Comparison of ENCODE assay signal across 9 cellular contexts in genomic region chr4:149997881-149998421, GRCh38.
DNase-seq lines count a peak whose midpoint lies in the region; ATAC-seq and TF ChIP-seq lines count a peak whose summit lies in the region.
"Had no signal": no experiment of that assay in that cellular context is flagged by ENCODE, and none has a peak within 500 bp of the region (broad histone marks: within the 10 kb centered on the region; RNA-seq: fewer than 3 reads in every experiment).

No MANE protein-coding gene starts in this region.

- no peak overlapping the region for H3K27ac Mint-ChIP-seq in activated T-helper 1 cell treated with anti-CD3 and anti-CD28 coated beads, Interleukin-12 subunit alpha, Interleukin-12 subunit beta, Interleukin-2, Interleukin-4 antibody, amounts not matched to agents 30 ng/mL and 10 ng/mL and 1 ng/mL, durations not matched to agents 14 hours and 24 hours and 36 hours

- WGBS in right lobe of liver (ENCODE audit: insufficient coverage, low coverage, low lambda C conversion rate, missing lambda C conversion rate): 38% methylated on average over 3 of the region's 4 CpGs

- CTCF ChIA-PET in HEK293 (lab: Yijun Ruan, JAX): interaction anchor here (1.1 to 1.8 kb wide), 5 partner anchors 10 to 245 kb away, joined by 4 to 20 read pairs (median 4); no protein-coding TSS in a partner anchor

- H3K9me3 ChIP-seq in HEK293 (ENCODE audit: control insufficient read depth, insufficient read depth, low read depth, low read length) (no peaks in the 10 kb centered on the region), right lobe of liver (no peaks in the 10 kb centered on the region)
- H3K9me3 ChIP-seq: heart right ventricle had no signal

- H3K4me3 ChIP-seq in HEK293 (ENCODE audit: low read depth, low read length) (no peak overlapping the region), right lobe of liver (no peak overlapping the region)
- H3K4me3 ChIP-seq: heart right ventricle had no signal

- DNase-seq in ELF-1 (ENCODE audit: low read depth, low spot score) (peak; percentile 13), RPMI7951 (ENCODE audit: low read depth) (peak; percentile 60), right lobe of liver (no peak), 8988T (no peak)
- DNase-seq in activated T-helper 1 cell treated with anti-CD3 and anti-CD28 coated beads, Interleukin-12 subunit alpha, Interleukin-12 subunit beta, Interleukin-2, Interleukin-4 antibody, amounts not matched to agents 30 ng/mL and 10 ng/mL and 1 ng/mL, durations not matched to agents 14 hours and 24 hours and 36 hours (ENCODE audit: low spot score): no peak
- DNase-seq: heart right ventricle had no signal

- no peak for TF ChIP-seq CTCF in HEK293 (tag by site-specific recombination; IDR thresholded peaks at IDR 0.05)
- no peak for TF ChIP-seq CTCF in right lobe of liver (IDR thresholded peaks at IDR 0.05)

- POLR2A ChIA-PET in HEK293 (lab: Yijun Ruan, JAX): no interaction called here

- TF ChIP-seq POLR2A in right lobe of liver (IDR thresholded peaks at IDR 0.05): no peak

- H3K9me3 Mint-ChIP-seq in activated T-helper 1 cell treated with anti-CD3 and anti-CD28 coated beads, Interleukin-12 subunit alpha, Interleukin-12 subunit beta, Interleukin-2, Interleukin-4 antibody, amounts not matched to agents 30 ng/mL and 10 ng/mL and 1 ng/mL, durations not matched to agents 14 hours and 24 hours and 36 hours: no peaks in the 10 kb centered on the region

- peaks cover 2% of the 10 kb centered on the region for H3K27me3 Mint-ChIP-seq in activated T-helper 1 cell treated with anti-CD3 and anti-CD28 coated beads, Interleukin-12 subunit alpha, Interleukin-12 subunit beta, Interleukin-2, Interleukin-4 antibody, amounts not matched to agents 30 ng/mL and 10 ng/mL and 1 ng/mL, durations not matched to agents 14 hours and 24 hours and 36 hours (ENCODE audit: insufficient read depth)

- H3K4me1 Mint-ChIP-seq in activated T-helper 1 cell treated with anti-CD3 and anti-CD28 coated beads, Interleukin-12 subunit alpha, Interleukin-12 subunit beta, Interleukin-2, Interleukin-4 antibody, amounts not matched to agents 30 ng/mL and 10 ng/mL and 1 ng/mL, durations not matched to agents 14 hours and 24 hours and 36 hours (ENCODE audit: low read depth): peaks cover 6% of the 10 kb centered on the region

- intact Hi-C loops in right lobe of liver (cut with DNase I): loop anchor here in 1 of 2 donors (10.0 kb wide), 1 partner anchor 247 kb away; no protein-coding TSS in a partner anchor
- intact Hi-C loops in activated T-helper 1 cell treated with anti-CD3 and anti-CD28 coated beads, Interleukin-12 subunit alpha, Interleukin-12 subunit beta, Interleukin-2, Interleukin-4 antibody, amounts not matched to agents 30 ng/mL and 10 ng/mL and 1 ng/mL, durations not matched to agents 14 hours and 24 hours and 36 hours (cut with micrococcal nuclease): loop anchor here (5.0 kb wide), 2 partner anchors 244 to 869 kb away; no protein-coding TSS in a partner anchor

- H3K36me3 Mint-ChIP-seq in activated T-helper 1 cell treated with anti-CD3 and anti-CD28 coated beads, Interleukin-12 subunit alpha, Interleukin-12 subunit beta, Interleukin-2, Interleukin-4 antibody, amounts not matched to agents 30 ng/mL and 10 ng/mL and 1 ng/mL, durations not matched to agents 14 hours and 24 hours and 36 hours (ENCODE audit: low read depth): no peaks in the 10 kb centered on the region

- H3K36me3 ChIP-seq in HEK293 (ENCODE audit: control insufficient read depth in 2 of 2, insufficient read depth in 1 of 2, low read length in 2 of 2) (no peaks in the 10 kb centered on the region), right lobe of liver (no peaks in the 10 kb centered on the region)
- H3K36me3 ChIP-seq: heart right ventricle had no signal

- ATAC-seq in right lobe of liver (peak; percentile 45 to 91 (median 66)), GM21825 (IDR thresholded peaks at IDR 0.05; ENCODE audit: unreplicated experiment) (no peak), GM18873 (IDR thresholded peaks at IDR 0.05; ENCODE audit: low FRiP score, unreplicated experiment) (no peak)

- no peak overlapping the region for H3K4me3 Mint-ChIP-seq in activated T-helper 1 cell treated with anti-CD3 and anti-CD28 coated beads, Interleukin-12 subunit alpha, Interleukin-12 subunit beta, Interleukin-2, Interleukin-4 antibody, amounts not matched to agents 30 ng/mL and 10 ng/mL and 1 ng/mL, durations not matched to agents 14 hours and 24 hours and 36 hours

- H3K4me1 ChIP-seq in HEK293 (ENCODE audit: control insufficient read depth, insufficient read depth, low read length) (no peaks in the 10 kb centered on the region), right lobe of liver (peaks cover 0 to 8% (median 0%) of the 10 kb centered on the region in 4 donors)

- H3K27me3 ChIP-seq in right lobe of liver: no peaks in the 10 kb centered on the region
- H3K27me3 ChIP-seq: heart right ventricle had no signal

- H3K27ac ChIP-seq in HEK293 (ENCODE audit: extremely low read depth, low read depth, low read length): no peak overlapping the region
- no peak overlapping the region for H3K27ac ChIP-seq in right lobe of liver
- H3K27ac ChIP-seq: heart right ventricle had no signal

TF ChIP-seq in HEK293, 187 proteins besides CTCF, POLR2A, EP300 and RAD21:
- TF ChIP-seq FEZF1 (tag by site-specific recombination; IDR thresholded peaks at IDR 0.05) (peak; percentile 66), YY2 (tag by site-specific recombination; IDR thresholded peaks at IDR 0.05) (peak; percentile 17; the same call in 1 of the 2 replicates), ZNF571 (tag by site-specific recombination; IDR thresholded peaks at IDR 0.05) (no peak), ZNF654 (tag by site-specific recombination; IDR thresholded peaks at IDR 0.05; ENCODE audit: low read depth) (no peak)

Comparison
In these comparisons a context has a peak if more than half of its experiments do, and no peak if none do; other contexts are left out.
1. DNase-seq: peak in ELF-1 (single experiment) and RPMI7951 (single experiment); none in right lobe of liver (0 of 3), activated T-helper 1 cell treated with anti-CD3 and anti-CD28 coated beads, Interleukin-12 subunit alpha, Interleukin-12 subunit beta, Interleukin-2, Interleukin-4 antibody, amounts not matched to agents 30 ng/mL and 10 ng/mL and 1 ng/mL, durations not matched to agents 14 hours and 24 hours and 36 hours (single experiment) and 8988T (single experiment).
2. ATAC-seq: peak in right lobe of liver (4 of 4); none in GM21825 (single experiment) and GM18873 (single experiment).